In genomic region chr18:55778731-55779460, GRCh38 we compare ENCODE assay signal across 8 cellular contexts.
DNase-seq lines count a peak whose midpoint lies in the region; ATAC-seq, FAIRE-seq and TF ChIP-seq lines count a peak whose summit lies in the region.

No MANE protein-coding gene starts in this region.

- no peaks in the 10 kb centered on the region for H3K9me3 Mint-ChIP-seq in activated naive CD8-positive, alpha-beta T cell treated with anti-CD3 and anti-CD28 coated beads, Interleukin-2, amount 50 U/mL, for 24 hours

- DNase-seq in GM12892 (ENCODE audit: insufficient read length): no peak
- no peak for DNase-seq in MG63
- DNase-seq in activated naive CD8-positive, alpha-beta T cell treated with anti-CD3 and anti-CD28 coated beads, Interleukin-2, amount 50 U/mL, for 24 hours: no peak
- no peak for DNase-seq in stomach
- DNase-seq in HuH-7.5 (ENCODE audit: low spot score): no peak
- no peak for DNase-seq in mucosa of gallbladder (ENCODE audit: low spot score)

- H3K36me3 ChIP-seq in MG63 (no peaks in the 10 kb centered on the region), iPS-20b (ENCODE audit: insufficient read depth, low read depth, low read length) (no peaks in the 10 kb centered on the region), stomach (no peaks in the 10 kb centered on the region)

- TF ChIP-seq EP300 in stomach (IDR thresholded peaks at IDR 0.05): no peak

- H3K9ac ChIP-seq in iPS-20b (ENCODE audit: low read depth, low read length): peak overlapping the region; percentile 43; the same call in 1 of the 2 replicates

- TF ChIP-seq POLR2A in GM12892 (IDR thresholded peaks at IDR 0.05; ENCODE audit: low read depth, low read length) (no peak), stomach (IDR thresholded peaks at IDR 0.05) (no peak)

- H3K4me3 ChIP-seq in MG63 (peak overlapping the region; percentile 46), iPS-20b (ENCODE audit: low read length) (peak overlapping the region; percentile 77), stomach (peak overlapping the region; percentile 49 to 61 (median 53))

- H3K4me1 Mint-ChIP-seq in activated naive CD8-positive, alpha-beta T cell treated with anti-CD3 and anti-CD28 coated beads, Interleukin-2, amount 50 U/mL, for 24 hours: peaks cover 16% of the 10 kb centered on the region

- peak overlapping the region; percentile 68 for H3K27ac Mint-ChIP-seq in activated naive CD8-positive, alpha-beta T cell treated with anti-CD3 and anti-CD28 coated beads, Interleukin-2, amount 50 U/mL, for 24 hours

- H3K9me3 ChIP-seq in MG63 (no peaks in the 10 kb centered on the region), iPS-20b (ENCODE audit: insufficient read depth, low read depth, low read length) (no peaks in the 10 kb centered on the region), stomach (no peaks in the 10 kb centered on the region)

- H3K4me1 ChIP-seq in iPS-20b (ENCODE audit: insufficient read depth, low read length): peaks cover 22% of the 10 kb centered on the region; the same call in 1 of the 2 replicates
- H3K4me1 ChIP-seq in stomach: peaks cover 0 to 13% (median 10%) of the 10 kb centered on the region in 4 donors

- no peak for TF ChIP-seq CTCF in stomach (IDR thresholded peaks at IDR 0.05)

- H3K27ac ChIP-seq in iPS-20b (ENCODE audit: low read length): no peak overlapping the region
- H3K27ac ChIP-seq in stomach: peak overlapping the region in 4 of 5 donors; percentile 21 to 72 (median 62)

- intact Hi-C loops in stomach (cut with DNase I; ENCODE audit: low total_unique reads): no loop called here

- H3K27me3 ChIP-seq in MG63 (no peaks in the 10 kb centered on the region), iPS-20b (ENCODE audit: insufficient read depth, low read length) (peaks cover 21% of the 10 kb centered on the region), stomach (peaks cover 0 to 40% (median 13%) of the 10 kb centered on the region in 3 donors)

- H3K27me3 Mint-ChIP-seq in activated naive CD8-positive, alpha-beta T cell treated with anti-CD3 and anti-CD28 coated beads, Interleukin-2, amount 50 U/mL, for 24 hours: peaks cover 49% of the 10 kb centered on the region

- ATAC-seq in activated naive CD8-positive, alpha-beta T cell treated with anti-CD3 and anti-CD28 coated beads, Interleukin-2, amount 50 U/mL, for 24 hours: peak; percentile 48
- ATAC-seq in HG03469 (IDR thresholded peaks at IDR 0.05; ENCODE audit: unreplicated experiment): no peak

- FAIRE-seq in GM12892 (lab: Jason Lieb, UNC): peak; percentile 91

- peak overlapping the region; percentile 65 for H3K4me3 Mint-ChIP-seq in activated naive CD8-positive, alpha-beta T cell treated with anti-CD3 and anti-CD28 coated beads, Interleukin-2, amount 50 U/mL, for 24 hours

- 25 to 38% (median 28%) methylated on average over 10 of the region's 10 CpGs for WGBS in stomach, 5 donors

- H3K36me3 Mint-ChIP-seq in activated naive CD8-positive, alpha-beta T cell treated with anti-CD3 and anti-CD28 coated beads, Interleukin-2, amount 50 U/mL, for 24 hours (ENCODE audit: low read depth): no peaks in the 10 kb centered on the region
